In genomic region chr10:11345224-11346054, GRCh38 we compare ENCODE assay signal across 9 cellular contexts.
A peak's percentile ranks its signal among the peaks of the same experiment; 100 is the strongest.
DNase-seq lines count a peak whose midpoint lies in the region; ATAC-seq and TF ChIP-seq lines count a peak whose summit lies in the region.
"Had no signal": no experiment of that assay in that cellular context is flagged by ENCODE, and none has a peak within 500 bp of the region (broad histone marks: within the 10 kb centered on the region; RNA-seq: fewer than 3 reads in every experiment).

No MANE protein-coding gene starts in this region.

- CTCF ChIA-PET in CD8-positive, alpha-beta memory T cell (lab: Charles Lee), result no interaction called here

- DNase-seq in NCI-H1436 (lab: John Stamatoyannopoulos, UW) (peak; percentile 44), NCI-H1436 treated with DMSO at 0.1 percent for 48 hours (lab: John Stamatoyannopoulos, UW) (no peak), NOMO-1 treated with dmso at 0.1 percent for 144 hours (lab: John Stamatoyannopoulos, UW; ENCODE audit: unreplicated experiment) (peak; percentile 62), heart right ventricle (no peak), GOT3 (lab: John Stamatoyannopoulos, UW) (no peak), SHP77 (lab: John Stamatoyannopoulos, UW) (no peak)
- DNase-seq in CD8-positive, alpha-beta memory T cell, result no peak

- peaks cover 4 to 5% (median 5%) of the 10 kb centered on the region in 3 donors for H3K4me1 Mint-ChIP-seq in CD8-positive, alpha-beta memory T cell

- H3K27ac ChIP-seq in heart right ventricle, result no peak overlapping the region
- no peak overlapping the region for H3K27ac ChIP-seq in CD8-positive, alpha-beta memory T cell (ENCODE audit: low read depth, low read length)
- H3K27ac ChIP-seq: SK-N-MC had no signal

- no peaks in the 10 kb centered on the region for H3K9me3 Mint-ChIP-seq in CD8-positive, alpha-beta memory T cell

- no peak overlapping the region for H3K4me3 Mint-ChIP-seq in CD8-positive, alpha-beta memory T cell

- ATAC-seq in HG03039 (IDR thresholded peaks at IDR 0.05; ENCODE audit: unreplicated experiment) (peak; percentile 42), heart right ventricle (peak in 6 of 8 donors; percentile 11 to 70 (median 48))

- H3K36me3 Mint-ChIP-seq in CD8-positive, alpha-beta memory T cell, result peaks cover 0 to 5% (median 2%) of the 10 kb centered on the region in 3 donors

- no peak overlapping the region for H3K4me3 ChIP-seq in heart right ventricle
- no peak overlapping the region for H3K4me3 ChIP-seq in CD8-positive, alpha-beta memory T cell (ENCODE audit: low read length)
- H3K4me3 ChIP-seq: SK-N-MC had no signal

- H3K27me3 ChIP-seq in heart right ventricle, result no peaks in the 10 kb centered on the region
- H3K27me3 ChIP-seq in CD8-positive, alpha-beta memory T cell (ENCODE audit: insufficient read depth, low read length, poor library complexity, severe bottlenecking), result no peaks in the 10 kb centered on the region

- POLR2A ChIA-PET in CD8-positive, alpha-beta memory T cell (lab: Charles Lee), result no interaction called here

- H3K27me3 Mint-ChIP-seq in CD8-positive, alpha-beta memory T cell, result peaks cover 0 to 8% of the 10 kb centered on the region in 2 donors

- 53 to 57% methylated on average over 10 of the region's 10 CpGs for WGBS in heart right ventricle, 2 donors

- no peaks in the 10 kb centered on the region for H3K9me3 ChIP-seq in heart right ventricle
- H3K9me3 ChIP-seq in CD8-positive, alpha-beta memory T cell (ENCODE audit: low read length), result no peaks in the 10 kb centered on the region

- intact Hi-C loops in heart right ventricle (cut with DNase I), result no loop called here

- H3K36me3 ChIP-seq in heart right ventricle, result no peaks in the 10 kb centered on the region
- no peaks in the 10 kb centered on the region for H3K36me3 ChIP-seq in CD8-positive, alpha-beta memory T cell (ENCODE audit: insufficient read depth, low read length)

- TF ChIP-seq CTCF in heart right ventricle (IDR thresholded peaks at IDR 0.05), result peak in 2 of 9 donors; percentile 20 to 33

- peaks cover 0 to 11% (median 6%) of the 10 kb centered on the region in 9 donors for H3K4me1 ChIP-seq in heart right ventricle
- no peaks in the 10 kb centered on the region for H3K4me1 ChIP-seq in CD8-positive, alpha-beta memory T cell (ENCODE audit: insufficient read depth, low read length)

- H3K27ac Mint-ChIP-seq in CD8-positive, alpha-beta memory T cell, result no peak overlapping the region

Comparison
In these comparisons a context has a peak if more than half of its experiments do, and no peak if none do; other contexts are left out.
1. DNase-seq: peak in NCI-H1436 (single experiment) and NOMO-1 treated with dmso at 0.1 percent for 144 hours (single experiment); none in NCI-H1436 treated with DMSO at 0.1 percent for 48 hours (single experiment), heart right ventricle (0 of 2), GOT3 (single experiment), CD8-positive, alpha-beta memory T cell (0 of 5) and SHP77 (0 of 2).